In genomic region chr12:46790066-46790465, GRCh38 we compare ENCODE assay signal across 25 cellular contexts. TPM values are rescaled to one million over a fixed set of nuclear protein-coding genes. Genes with fewer than 3 reads are reported as not detected.
"Had no signal": no experiment of that assay in that cellular context is flagged by ENCODE, and none has a peak within 500 bp of the region (broad histone marks: within the 10 kb centered on the region; RNA-seq: fewer than 3 reads in every experiment).

No MANE protein-coding gene starts in this region.

- H3K27me3 ChIP-seq: adrenal gland, SJCRH30 had no signal

- DNase-seq: activated CD4-positive, alpha-beta T cell treated with anti-CD3 and anti-CD28 coated beads, Interleukin-2, amount 10 ng/mL, durations not matched to agents 24 days and 14 days; activated CD4-positive, alpha-beta T cell treated with anti-CD3 and anti-CD28 coated beads, Interleukin-2, amount 50 U/mL, for 4 hours; activated CD8-positive, alpha-beta T cell treated with anti-CD3 and anti-CD28 coated beads for 36 hours; activated gamma-delta T cell treated with Interleukin-2 at 50 U/mL for 16 hours; activated naive CD4-positive, alpha-beta T cell treated with anti-CD3 and anti-CD28 coated beads for 36 hours; activated T-cell treated with anti-CD3 and anti-CD28 coated beads, Interleukin-2, amount 50 U/mL, for 24 hours; adrenal gland; caudate nucleus; cerebellar nuclear complex; NCI-H1105; NCI-H1436 treated with DMSO at 0.1 percent for 48 hours; NCI-H1694 treated with DMSO at 0.1 percent for 48 hours; NCI-H2029; NCI-H345; NCI-H524 treated with DMSO at 0.1 percent for 48 hours; NCI-H748 treated with DMSO at 0.1 percent for 48 hours; PC-9; SHP77; SJCRH30 had no signal

- H3K9me3 Mint-ChIP-seq: activated CD8-positive, alpha-beta T cell treated with anti-CD3 and anti-CD28 coated beads for 36 hours; activated naive CD4-positive, alpha-beta T cell treated with anti-CD3 and anti-CD28 coated beads for 36 hours; activated T-cell treated with anti-CD3 and anti-CD28 coated beads, Interleukin-2, amount 50 U/mL, for 24 hours had no signal

- H3K4me3 Mint-ChIP-seq: activated CD4-positive, alpha-beta T cell treated with anti-CD3 and anti-CD28 coated beads, Interleukin-2, amount 10 ng/mL, durations not matched to agents 24 days and 14 days; activated CD8-positive, alpha-beta T cell treated with anti-CD3 and anti-CD28 coated beads for 36 hours; activated naive CD4-positive, alpha-beta T cell treated with anti-CD3 and anti-CD28 coated beads for 36 hours; activated T-cell treated with anti-CD3 and anti-CD28 coated beads, Interleukin-2, amount 50 U/mL, for 24 hours; brain had no signal

- H3K27ac Mint-ChIP-seq: activated CD4-positive, alpha-beta T cell treated with anti-CD3 and anti-CD28 coated beads, Interleukin-2, amount 10 ng/mL, durations not matched to agents 24 days and 14 days; activated CD8-positive, alpha-beta T cell treated with anti-CD3 and anti-CD28 coated beads for 36 hours; activated naive CD4-positive, alpha-beta T cell treated with anti-CD3 and anti-CD28 coated beads for 36 hours; activated naive CD4-positive, alpha-beta T cell treated with anti-CD3 and anti-CD28 coated beads, Interleukin-2, amount 50 U/mL, for 72 hours; activated T-cell treated with anti-CD3 and anti-CD28 coated beads, Interleukin-2, amount 50 U/mL, for 24 hours; brain had no signal

- ATAC-seq: activated CD8-positive, alpha-beta T cell treated with anti-CD3 and anti-CD28 coated beads for 36 hours; activated naive CD4-positive, alpha-beta T cell treated with anti-CD3 and anti-CD28 coated beads, Interleukin-2, amount 50 U/mL, for 72 hours had no signal

- H3K4me1 ChIP-seq: adrenal gland had no signal

- H3K9me3 ChIP-seq: adrenal gland had no signal

- H2AFZ ChIP-seq: PC-9 had no signal

- H3K4me1 Mint-ChIP-seq: brain had no signal

- H3K36me3 Mint-ChIP-seq: brain had no signal

- H3K27me3 Mint-ChIP-seq: activated CD4-positive, alpha-beta T cell treated with anti-CD3 and anti-CD28 coated beads, Interleukin-2, amount 10 ng/mL, durations not matched to agents 24 days and 14 days; brain had no signal

- H3K27ac ChIP-seq: adrenal gland, PC-9, SJCRH30, SK-N-MC had no signal

- H3K4me3 ChIP-seq: adrenal gland, PC-9, SJCRH30, SK-N-MC had no signal

- H3K4me2 ChIP-seq: PC-9 had no signal

- H3K36me3 ChIP-seq: adrenal gland, SJCRH30 had no signal

RNA-seq across cellular contexts. Expression of gene SLC38A4, which starts 35.7 kb away (rescaled TPM):
- total RNA-seq: activated CD4-positive, alpha-beta T cell treated with anti-CD3 and anti-CD28 coated beads, Interleukin-2, amount 10 ng/mL, durations not matched to agents 24 days and 14 days; activated CD8-positive, alpha-beta T cell treated with anti-CD3 and anti-CD28 coated beads for 36 hours; activated naive CD4-positive, alpha-beta T cell treated with anti-CD3 and anti-CD28 coated beads for 36 hours; activated naive CD4-positive, alpha-beta T cell treated with anti-CD3 and anti-CD28 coated beads, Interleukin-2, amount 50 U/mL, for 72 hours; OCI-LY7; T-helper 1 cell treated with Interleukin-12 subunit alpha and Interleukin-12 subunit beta and Interleukin-4 antibody, amounts not matched to agents 30 ng/mL and 1 ng/mL, for 36 hours; T-helper 2 cell treated with Interferon-gamma antibody and Interleukin-4, amounts not matched to agents 100 ng/mL and 5 ng/mL, for 36 hours had no signal
